In the genomic region with DNA sequence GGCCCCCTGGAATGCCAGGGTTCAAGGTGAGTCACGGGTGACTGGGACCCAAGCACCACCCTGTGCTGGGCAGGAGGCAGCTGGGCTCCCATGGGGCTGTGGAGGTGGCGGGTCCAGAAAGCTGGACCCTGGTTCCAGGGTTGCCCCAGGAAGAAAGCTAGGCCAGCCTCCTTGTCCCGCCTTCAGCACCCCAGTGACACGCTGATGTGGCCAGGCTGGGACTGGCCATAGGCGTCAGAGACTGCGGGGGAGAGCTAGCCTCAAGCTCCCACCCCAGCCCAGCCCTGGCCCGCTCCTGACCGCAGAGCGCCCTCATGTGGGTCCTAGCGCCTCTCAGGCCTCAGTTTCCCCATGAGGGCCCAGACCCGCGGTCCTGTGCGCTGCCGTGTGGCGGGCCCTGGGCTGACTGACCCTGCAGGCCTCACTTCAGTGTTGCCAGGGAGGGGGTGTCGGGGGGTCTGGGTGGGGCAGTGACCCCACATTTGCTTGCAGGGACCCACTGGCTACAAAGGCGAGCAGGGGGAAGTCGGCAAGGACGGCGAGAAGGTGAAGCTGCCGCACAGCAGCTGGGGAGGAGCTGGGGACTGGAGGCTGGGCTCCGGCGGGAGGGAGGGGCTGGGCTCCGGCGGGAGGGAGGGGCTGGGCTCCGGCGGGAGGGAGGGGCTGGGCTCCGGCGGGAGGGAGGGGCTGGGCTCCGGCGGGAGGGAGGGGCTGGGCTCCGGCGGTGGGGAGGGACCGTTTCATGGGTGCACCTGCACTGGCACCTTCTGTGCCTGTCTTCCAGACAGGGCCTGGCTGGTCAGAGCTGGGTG, we compare ENCODE assay signal across 1 cellular context.
TF ChIP-seq lines count a peak whose summit lies in the region.

No MANE protein-coding gene starts in this region.

TF ChIP-seq in IMR-90, 13 proteins besides CTCF, POLR2A, EP300 and RAD21 (continued from another document):
- TF ChIP-seq, protein P1, sequence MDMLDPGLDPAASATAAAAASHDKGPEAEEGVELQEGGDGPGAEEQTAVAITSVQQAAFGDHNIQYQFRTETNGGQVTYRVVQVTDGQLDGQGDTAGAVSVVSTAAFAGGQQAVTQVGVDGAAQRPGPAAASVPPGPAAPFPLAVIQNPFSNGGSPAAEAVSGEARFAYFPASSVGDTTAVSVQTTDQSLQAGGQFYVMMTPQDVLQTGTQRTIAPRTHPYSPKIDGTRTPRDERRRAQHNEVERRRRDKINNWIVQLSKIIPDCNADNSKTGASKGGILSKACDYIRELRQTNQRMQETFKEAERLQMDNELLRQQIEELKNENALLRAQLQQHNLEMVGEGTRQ (IDR thresholded peaks at IDR 0.05; ENCODE audit: low read depth, low read length) = no peak
- TF ChIP-seq, protein P2, sequence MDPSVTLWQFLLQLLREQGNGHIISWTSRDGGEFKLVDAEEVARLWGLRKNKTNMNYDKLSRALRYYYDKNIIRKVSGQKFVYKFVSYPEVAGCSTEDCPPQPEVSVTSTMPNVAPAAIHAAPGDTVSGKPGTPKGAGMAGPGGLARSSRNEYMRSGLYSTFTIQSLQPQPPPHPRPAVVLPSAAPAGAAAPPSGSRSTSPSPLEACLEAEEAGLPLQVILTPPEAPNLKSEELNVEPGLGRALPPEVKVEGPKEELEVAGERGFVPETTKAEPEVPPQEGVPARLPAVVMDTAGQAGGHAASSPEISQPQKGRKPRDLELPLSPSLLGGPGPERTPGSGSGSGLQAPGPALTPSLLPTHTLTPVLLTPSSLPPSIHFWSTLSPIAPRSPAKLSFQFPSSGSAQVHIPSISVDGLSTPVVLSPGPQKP (IDR thresholded peaks at IDR 0.05; ENCODE audit: borderline replicate concordance, low read depth, low read length) = no peak
- TF ChIP-seq RCOR1 (IDR thresholded peaks at IDR 0.05; ENCODE audit: insufficient replicate concordance, low read length) = no peak
- TF ChIP-seq SMC3 (IDR thresholded peaks at IDR 0.05; ENCODE audit: low read depth, low read length) = no peak
- no peak for TF ChIP-seq CHD1 (IDR thresholded peaks at IDR 0.05; ENCODE audit: low read depth, low read length)
- no peak for TF ChIP-seq MXI1 (IDR thresholded peaks at IDR 0.05; ENCODE audit: borderline replicate concordance, low read depth, low read length)
